Comparison of ENCODE assay signal across 8 cellular contexts in genomic region chr21:17819878-17820232, GRCh38. TPM values are rescaled to one million over a fixed set of nuclear protein-coding genes. Genes with fewer than 3 reads are reported as not detected.
A peak's percentile ranks its signal among the peaks of the same experiment; 100 is the strongest.
DNase-seq lines count a peak whose midpoint lies in the region; ATAC-seq lines count a peak whose summit lies in the region.

No MANE protein-coding gene starts in this region.

- H3K4me3 ChIP-seq in iPS-18a (ENCODE audit: low read length) = peak overlapping the region; percentile 85

- H3K36me3 Mint-ChIP-seq in activated T-cell treated with anti-CD3 and anti-CD28 coated beads, Interleukin-2, amount 50 U/mL, for 24 hours (ENCODE audit: low read depth) = peaks cover 36% of the 10 kb centered on the region

- peaks cover 11% of the 10 kb centered on the region for H3K4me1 ChIP-seq in iPS-18a (ENCODE audit: control insufficient read depth, low read depth, low read length)

- peak overlapping the region; percentile 92 for H3K9ac ChIP-seq in iPS-18a (ENCODE audit: low read length)

- ATAC-seq in HG02571 (IDR thresholded peaks at IDR 0.05; ENCODE audit: unreplicated experiment) = peak; percentile 65
- ATAC-seq in stimulated activated naive CD8-positive, alpha-beta T cell treated with anti-CD3 and anti-CD28 coated beads, Interleukin-15, Interleukin-2, amounts not matched to agents 100 U/mL and 50 U/mL, for 24 hours = peak; percentile 63

- no peak for DNase-seq in activated T-cell treated with anti-CD3 and anti-CD28 coated beads, Interleukin-2, amount 50 U/mL, for 24 hours
- DNase-seq in activated T-cell treated with anti-CD3 and anti-CD28 coated beads for 4 hours (no peak), MV-4-11 (lab: John Stamatoyannopoulos, UW) (peak; percentile 86), occipital lobe (lab: John Stamatoyannopoulos, UW) (no peak)
- peak; percentile 35 for DNase-seq in activated naive CD8-positive, alpha-beta T cell treated with anti-CD3 and anti-CD28 coated beads, Interleukin-2, amount 50 U/mL, for 16 hours (ENCODE audit: low read depth, low spot score)
- DNase-seq in stimulated activated naive CD8-positive, alpha-beta T cell treated with anti-CD3 and anti-CD28 coated beads, Interleukin-15, Interleukin-2, amounts not matched to agents 100 U/mL and 50 U/mL, for 24 hours = peak; percentile 74

- peak overlapping the region; percentile 92 for H3K4me3 Mint-ChIP-seq in activated T-cell treated with anti-CD3 and anti-CD28 coated beads, Interleukin-2, amount 50 U/mL, for 24 hours

- no peaks in the 10 kb centered on the region for H3K9me3 ChIP-seq in iPS-18a (ENCODE audit: control insufficient read depth, low read depth, low read length)

- peak overlapping the region; percentile 100 for H3K27ac Mint-ChIP-seq in activated T-cell treated with anti-CD3 and anti-CD28 coated beads, Interleukin-2, amount 50 U/mL, for 24 hours

- H3K27me3 ChIP-seq in iPS-18a (ENCODE audit: control insufficient read depth, insufficient read depth, low read length) = no peaks in the 10 kb centered on the region

- H3K4me1 Mint-ChIP-seq in activated T-cell treated with anti-CD3 and anti-CD28 coated beads, Interleukin-2, amount 50 U/mL, for 24 hours (ENCODE audit: low read depth) = peaks cover 48% of the 10 kb centered on the region

- peaks cover 18% of the 10 kb centered on the region for H3K36me3 ChIP-seq in iPS-18a (ENCODE audit: control insufficient read depth, low read depth, low read length)

- H3K27me3 Mint-ChIP-seq in activated T-cell treated with anti-CD3 and anti-CD28 coated beads, Interleukin-2, amount 50 U/mL, for 24 hours = no peaks in the 10 kb centered on the region

- H3K27ac ChIP-seq in iPS-18a (ENCODE audit: low read length) = peak overlapping the region; percentile 90

- no peaks in the 10 kb centered on the region for H3K9me3 Mint-ChIP-seq in activated T-cell treated with anti-CD3 and anti-CD28 coated beads, Interleukin-2, amount 50 U/mL, for 24 hours

RNA-seq across cellular contexts. Expression of gene C21orf91, which starts 0.7 kb away (rescaled TPM):
- 16.4 TPM for total RNA-seq in occipital lobe

Comparison
In these comparisons a context has a peak if more than half of its experiments do, and no peak if none do; other contexts are left out.
1. DNase-seq: peak in MV-4-11 (single experiment), activated naive CD8-positive, alpha-beta T cell treated with anti-CD3 and anti-CD28 coated beads, Interleukin-2, amount 50 U/mL, for 16 hours (single experiment) and stimulated activated naive CD8-positive, alpha-beta T cell treated with anti-CD3 and anti-CD28 coated beads, Interleukin-15, Interleukin-2, amounts not matched to agents 100 U/mL and 50 U/mL, for 24 hours (single experiment); none in activated T-cell treated with anti-CD3 and anti-CD28 coated beads, Interleukin-2, amount 50 U/mL, for 24 hours (single experiment), activated T-cell treated with anti-CD3 and anti-CD28 coated beads for 4 hours (single experiment) and occipital lobe (single experiment).